In the genomic region with DNA sequence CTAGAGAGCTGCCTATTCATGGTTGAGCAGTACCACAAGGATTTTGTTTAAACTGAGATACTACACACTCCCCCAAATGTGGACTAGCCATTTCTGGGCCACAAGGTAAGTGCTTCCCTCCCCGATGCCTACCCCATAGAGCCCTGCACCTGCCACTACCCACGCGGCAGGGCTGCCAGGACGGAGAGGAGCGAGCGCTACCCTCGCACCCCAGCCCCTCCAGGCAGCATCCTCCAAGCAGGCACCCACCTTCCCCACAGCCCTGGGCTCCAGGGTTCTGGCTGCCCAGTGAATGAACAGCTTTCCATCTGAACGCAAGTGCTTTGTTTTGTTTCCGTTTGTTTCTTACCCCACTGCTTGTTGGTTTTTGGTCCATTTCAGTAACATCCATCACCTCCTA, we compare ENCODE assay signal across 7 cellular contexts. TPM values are rescaled to one million over a fixed set of nuclear protein-coding genes. Genes with fewer than 3 reads are reported as not detected.
"Had no signal": no experiment of that assay in that cellular context is flagged by ENCODE, and none has a peak within 500 bp of the region (broad histone marks: within the 10 kb centered on the region; RNA-seq: fewer than 3 reads in every experiment).

No MANE protein-coding gene starts in this region.

- H3K9me3 Mint-ChIP-seq: IgD-negative memory B cell had no signal

- H3K27ac ChIP-seq: HL-60 had no signal

- H3K36me3 Mint-ChIP-seq: IgD-negative memory B cell had no signal

- H3K4me3 ChIP-seq: K562 had no signal

- H3K4me1 Mint-ChIP-seq: IgD-negative memory B cell had no signal

- ATAC-seq: HepG2, K562 had no signal

- DNase-seq: IMR-90, KBM-7 had no signal

- H3K27ac Mint-ChIP-seq: IgD-negative memory B cell had no signal

- H3K4me3 Mint-ChIP-seq: IgD-negative memory B cell had no signal

RNA-seq across cellular contexts. Expression of a gene that starts 59.2 kb away (rescaled TPM):
- total RNA-seq: HT1080 had no signal

RNA-seq across cellular contexts. Expression of a gene that starts 59.4 kb away (rescaled TPM):
- total RNA-seq: HT1080 had no signal
- polyA plus RNA-seq: IMR-90 had no signal
